In the genomic region with DNA sequence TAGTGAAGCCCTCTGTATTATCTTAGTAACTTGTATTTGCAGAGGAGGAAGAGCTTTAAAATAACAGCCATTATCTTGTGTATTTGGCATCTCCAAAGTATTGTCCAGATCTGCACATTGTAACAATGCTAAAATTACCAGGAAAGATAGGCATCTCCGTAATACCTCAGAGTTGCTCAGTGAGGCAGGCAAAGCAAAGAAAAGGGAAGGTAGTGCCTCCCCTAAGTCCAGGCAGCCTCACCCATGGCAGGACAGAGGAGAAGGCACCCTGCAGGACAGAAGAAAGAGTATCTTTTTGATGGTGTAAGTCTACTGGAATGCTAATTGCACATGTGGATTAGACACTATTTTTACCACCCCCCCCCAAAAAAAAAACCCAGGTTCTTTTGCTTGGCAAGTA, we compare ENCODE assay signal across 19 cellular contexts. TPM values are rescaled to one million over a fixed set of nuclear protein-coding genes. Genes with fewer than 3 reads are reported as not detected.
"Had no signal": no experiment of that assay in that cellular context is flagged by ENCODE, and none has a peak within 500 bp of the region (broad histone marks: within the 10 kb centered on the region; RNA-seq: fewer than 3 reads in every experiment).

No MANE protein-coding gene starts in this region.

- H3K9me3 ChIP-seq: adrenal gland, sigmoid colon, suprapubic skin had no signal

- H3K27ac ChIP-seq: adrenal gland, coronary artery, sigmoid colon, suprapubic skin had no signal

- H3K36me3 ChIP-seq: adrenal gland, sigmoid colon, suprapubic skin had no signal

- ATAC-seq: stimulated activated naive CD8-positive, alpha-beta T cell treated with anti-CD3 and anti-CD28 coated beads, Interleukin-15, Interleukin-2, amounts not matched to agents 100 U/mL and 50 U/mL, for 24 hours; WTC11 had no signal

- H3K4me3 ChIP-seq: adrenal gland, coronary artery, sigmoid colon, suprapubic skin had no signal

- H3K4me1 ChIP-seq: adrenal gland, sigmoid colon, suprapubic skin had no signal

- DNase-seq: activated CD4-positive, alpha-beta T cell treated with anti-CD3 and anti-CD28 coated beads, Interleukin-2, amount 10 ng/mL, durations not matched to agents 7 days and 5 days; activated CD8-positive, alpha-beta memory T cell treated with anti-CD3 and anti-CD28 coated beads for 24 hours; activated naive CD4-positive, alpha-beta T cell treated with anti-CD3 and anti-CD28 coated beads, Interleukin-2, amount 50 U/mL, for 16 hours; adrenal gland; caudate nucleus; effector CD4-positive, alpha-beta T cell; sigmoid colon; stimulated activated CD4-positive, alpha-beta T cell treated with anti-CD3 and anti-CD28 coated beads, Interleukin-12 subunit alpha, Interleukin-12 subunit beta, amount 100 ng/mL, for 4 hours; stimulated activated CD8-positive, alpha-beta memory T cell treated with anti-CD3 and anti-CD28 coated beads, Interleukin-4, amount 100 ng/mL, for 48 hours; stimulated activated naive CD8-positive, alpha-beta T cell treated with anti-CD3 and anti-CD28 coated beads, Interleukin-15, Interleukin-2, amounts not matched to agents 100 U/mL and 50 U/mL, for 24 hours had no signal

- H3K27me3 ChIP-seq: adrenal gland, suprapubic skin had no signal

RNA-seq across cellular contexts. Expression of a gene that starts 13.6 kb away (rescaled TPM):
- total RNA-seq: activated CD4-positive, alpha-beta T cell treated with anti-CD3 and anti-CD28 coated beads, Interleukin-2, amount 10 ng/mL, durations not matched to agents 7 days and 5 days; activated T-helper 2 cell treated with anti-CD3 and anti-CD28 coated beads, Interferon-gamma antibody, Interleukin-2, Interleukin-4, amounts not matched to agents 10 μg/mL and 5 μg/mL and 100 μg/mL, durations not matched to agents 14 hours and 24 hours and 36 hours; adrenal gland; kidney epithelial cell; liver; neural crest cell; osteocyte; pulmonary artery endothelial cell; sigmoid colon; suprapubic skin; WTC11 had no signal
- polyA plus RNA-seq: adrenal gland, liver had no signal

RNA-seq across cellular contexts. Expression of a gene that starts 27.9 kb away (rescaled TPM):
- total RNA-seq: activated CD4-positive, alpha-beta T cell treated with anti-CD3 and anti-CD28 coated beads, Interleukin-2, amount 10 ng/mL, durations not matched to agents 7 days and 5 days; activated T-helper 2 cell treated with anti-CD3 and anti-CD28 coated beads, Interferon-gamma antibody, Interleukin-2, Interleukin-4, amounts not matched to agents 10 μg/mL and 5 μg/mL and 100 μg/mL, durations not matched to agents 14 hours and 24 hours and 36 hours had no signal
